8 cellular contexts compared by ENCODE assay signal in genomic region chr1:37471345-37472231, GRCh38. TPM values are rescaled to one million over a fixed set of nuclear protein-coding genes. Genes with fewer than 3 reads are reported as not detected.
DNase-seq lines count a peak whose midpoint lies in the region; ATAC-seq and TF ChIP-seq lines count a peak whose summit lies in the region.

No MANE protein-coding gene starts in this region.

- peaks cover 7% of the 10 kb centered on the region for H3K4me1 Mint-ChIP-seq in Caco-2 (ENCODE audit: low read depth, unreplicated experiment)

- POLR2A ChIA-PET in Caco-2 (lab: Charles Lee) = no interaction called here

- peaks cover 10% of the 10 kb centered on the region for H3K36me3 Mint-ChIP-seq in Caco-2 (ENCODE audit: insufficient read depth, unreplicated experiment)

- DNase-seq in DMS53 treated with DMSO at 0.1 percent for 48 hours (lab: John Stamatoyannopoulos, UW; ENCODE audit: unreplicated experiment) (peak; percentile 74), NCI-H2227 (lab: John Stamatoyannopoulos, UW; ENCODE audit: unreplicated experiment) (peak; percentile 34), breast epithelium (ENCODE audit: low spot score in 2 of 2) (peak; percentile 75), islet precursor cell (peak; percentile 95), Caco-2 (no peak)

- no peak for TF ChIP-seq POLR2A in breast epithelium (IDR thresholded peaks at IDR 0.05)

- TF ChIP-seq CTCF in breast epithelium (IDR thresholded peaks at IDR 0.05) (no peak), Caco-2 (IDR thresholded peaks at IDR 0.05; ENCODE audit: insufficient read depth in 1 of 2, low read depth in 1 of 2, low read length in 1 of 2, severe bottlenecking in 1 of 2, unreplicated experiment in 1 of 2) (no peak)

- H3K36me3 ChIP-seq in breast epithelium (no peaks in the 10 kb centered on the region), Caco-2 (ENCODE audit: control insufficient read depth, insufficient read depth, low read length) (no peaks in the 10 kb centered on the region)

- peak overlapping the region; percentile 94 to 99 for H3K27ac ChIP-seq in breast epithelium
- peak overlapping the region; percentile 2 to 99 (median 94) for H3K27ac ChIP-seq in skin epidermis

- H3K4me3 ChIP-seq in breast epithelium (peak overlapping the region in 2 of 3 donors; percentile 37 to 57), skin epidermis (peak overlapping the region in 4 of 7 experiments; percentile 11 to 72 (median 14)), Caco-2 (ENCODE audit: low read depth, low read length) (no peak overlapping the region)

- H3K27ac Mint-ChIP-seq in Caco-2 (ENCODE audit: unreplicated experiment) = no peak overlapping the region

- CTCF ChIA-PET in Caco-2 (lab: Charles Lee) = interaction anchor here (0.6 kb wide), 1 partner anchor 13 kb away, joined by 3 read pairs; no protein-coding TSS in a partner anchor

- no peaks in the 10 kb centered on the region for H3K9me3 Mint-ChIP-seq in Caco-2 (ENCODE audit: unreplicated experiment)

- no TSS peak for BruUV-seq in Caco-2 (replicated peaks; lab: Mats Ljungman, UMichigan)

- H3K4me1 ChIP-seq in breast epithelium (peaks cover 3 to 32% of the 10 kb centered on the region in 2 donors), Caco-2 (peaks cover 8% of the 10 kb centered on the region; the same call in 1 of the 2 replicates)

- intact Hi-C loops in breast epithelium (cut with DNase I; ENCODE audit: low total_unique reads) (no loop called here), Caco-2 (cut with micrococcal nuclease; ENCODE audit: unreplicated experiment) (no loop called here)

- H3K4me3 Mint-ChIP-seq in Caco-2 (ENCODE audit: unreplicated experiment) = no peak overlapping the region

- ATAC-seq in GM18858 (IDR thresholded peaks at IDR 0.05; ENCODE audit: unreplicated experiment) (no peak), GM19455 (IDR thresholded peaks at IDR 0.05; ENCODE audit: unreplicated experiment) (no peak)

- no peaks in the 10 kb centered on the region for H3K9me3 ChIP-seq in breast epithelium
- H3K9me3 ChIP-seq in Caco-2 = no peaks in the 10 kb centered on the region

- no peaks in the 10 kb centered on the region for H3K27me3 Mint-ChIP-seq in Caco-2 (ENCODE audit: insufficient read depth, unreplicated experiment)

- H3K27me3 ChIP-seq in breast epithelium (no peaks in the 10 kb centered on the region), Caco-2 (replicated peaks; ENCODE audit: control insufficient read depth, insufficient read depth, low read length) (no peaks in the 10 kb centered on the region)

RNA-seq across cellular contexts. Expression of gene ZC3H12A, which starts 2.8 kb away (rescaled TPM):
- total RNA-seq in breast epithelium (10 to 100 TPM in 2 of 3 donors, 1 to 10 TPM in 1; 5.8 to 82.8 (median 76.7) TPM), Caco-2 (2022) (4.7 and 4.9 TPM in 2 replicates)

RNA-seq across cellular contexts. Expression of gene MEAF6, which starts 43.0 kb away (rescaled TPM):
- total RNA-seq in breast epithelium (100 to 1,000 TPM in 1 of 3 donors, 10 to 100 TPM in 2; 78.2 to 140 (median 87.2) TPM), Caco-2 (2022) (36.8 and 38.3 TPM in 2 replicates)

Comparison
In these comparisons a context has a peak if more than half of its experiments do, and no peak if none do; other contexts are left out.
1. DNase-seq: peak in DMS53 treated with DMSO at 0.1 percent for 48 hours (single experiment), NCI-H2227 (single experiment), breast epithelium (2 of 2) and islet precursor cell (single experiment); none in Caco-2 (0 of 2).